In the genomic region with DNA sequence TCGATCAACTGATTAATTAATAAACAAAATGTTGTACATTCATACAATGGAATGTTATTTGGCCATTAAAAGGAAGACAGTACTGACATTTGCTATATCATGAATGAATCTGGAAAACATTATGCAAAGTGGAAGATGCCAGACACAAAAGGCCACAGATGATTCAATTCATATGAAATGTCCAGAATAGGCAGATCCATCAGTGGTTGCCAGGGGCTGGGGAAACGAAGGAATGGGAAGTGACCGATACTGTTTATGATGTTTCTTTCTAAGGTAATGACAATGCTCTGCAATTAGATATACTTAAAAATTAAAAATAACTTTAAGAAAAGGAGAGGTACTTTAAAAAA, we compare ENCODE assay signal across 1 cellular context.
TF ChIP-seq lines count a peak whose summit lies in the region.

No MANE protein-coding gene starts in this region.

TF ChIP-seq in GM23338, 12 proteins besides CTCF, POLR2A, EP300 and RAD21 (continued from another document):
- TF ChIP-seq, protein P1, sequence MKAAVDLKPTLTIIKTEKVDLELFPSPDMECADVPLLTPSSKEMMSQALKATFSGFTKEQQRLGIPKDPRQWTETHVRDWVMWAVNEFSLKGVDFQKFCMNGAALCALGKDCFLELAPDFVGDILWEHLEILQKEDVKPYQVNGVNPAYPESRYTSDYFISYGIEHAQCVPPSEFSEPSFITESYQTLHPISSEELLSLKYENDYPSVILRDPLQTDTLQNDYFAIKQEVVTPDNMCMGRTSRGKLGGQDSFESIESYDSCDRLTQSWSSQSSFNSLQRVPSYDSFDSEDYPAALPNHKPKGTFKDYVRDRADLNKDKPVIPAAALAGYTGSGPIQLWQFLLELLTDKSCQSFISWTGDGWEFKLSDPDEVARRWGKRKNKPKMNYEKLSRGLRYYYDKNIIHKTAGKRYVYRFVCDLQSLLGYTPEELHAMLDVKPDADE (IDR thresholded peaks at IDR 0.05) = no peak
- no peak for TF ChIP-seq JUNB (IDR thresholded peaks at IDR 0.05; ENCODE audit: unreplicated experiment)
